Comparison of ENCODE assay signal across 20 cellular contexts in the genomic region with DNA sequence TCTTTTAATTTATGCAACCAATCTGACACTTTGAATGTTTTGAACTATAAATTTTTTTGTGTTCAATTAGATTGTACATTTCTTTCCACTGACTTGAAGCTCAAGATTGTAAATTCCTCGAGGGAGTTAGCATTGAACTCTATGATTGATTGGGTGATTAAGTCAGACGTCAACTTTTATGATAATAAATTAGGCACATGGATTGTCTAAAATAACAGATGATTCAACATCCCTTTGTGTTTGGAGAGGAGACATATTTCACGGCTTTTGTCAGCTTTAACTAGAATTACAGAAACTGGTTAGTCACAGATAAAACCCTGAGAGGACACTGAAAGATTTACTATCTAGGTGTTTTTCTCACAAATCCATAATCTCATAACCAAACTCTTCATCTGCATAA. TPM values are rescaled to one million over a fixed set of nuclear protein-coding genes. Genes with fewer than 3 reads are reported as not detected.
A peak's percentile ranks its signal among the peaks of the same experiment; 100 is the strongest.
DNase-seq lines count a peak whose midpoint lies in the region; ATAC-seq and TF ChIP-seq lines count a peak whose summit lies in the region.
"Had no signal": no experiment of that assay in that cellular context is flagged by ENCODE, and none has a peak within 500 bp of the region (broad histone marks: within the 10 kb centered on the region; RNA-seq: fewer than 3 reads in every experiment).

No MANE protein-coding gene starts in this region.

- TF ChIP-seq CTCF in AG09309 (IDR thresholded peaks at IDR 0.05; ENCODE audit: control insufficient read depth, insufficient read depth, low read depth, low read length, missing control alignments) (no peak), HFFc6 (IDR thresholded peaks at IDR 0.05) (no peak), astrocyte of the spinal cord (IDR thresholded peaks at IDR 0.05; ENCODE audit: low read depth, low read length) (no peak)
- TF ChIP-seq CTCF in CD8-positive, alpha-beta T cell (IDR thresholded peaks at IDR 0.05) = no peak

- no peak overlapping the region for H3K27ac Mint-ChIP-seq in HFFc6
- H3K27ac Mint-ChIP-seq in CD8-positive, alpha-beta T cell = no peak overlapping the region
- H3K27ac Mint-ChIP-seq: activated B cell treated with CpG ODN at 0.5 μM for 24 hours; activated CD8-positive, alpha-beta memory T cell treated with anti-CD3 and anti-CD28 coated beads, Interleukin-2, amount 10 ng/mL, durations not matched to agents 7 days and 5 days; nephron had no signal

- in situ Hi-C loops in astrocyte of the spinal cord (cut with HindIII; ENCODE audit: low sequenced_read_pairs) = no loop called here

- POLR2A ChIA-PET in CD8-positive, alpha-beta T cell (lab: Charles Lee) = no interaction called here

- no peak overlapping the region for H3K27ac ChIP-seq in CD8-positive, alpha-beta T cell (ENCODE audit: low read depth, low read length)
- H3K27ac ChIP-seq: vagina had no signal

- intact Hi-C loops in CD8-positive, alpha-beta T cell (cut with DNase I, micrococcal nuclease) = no loop called here

- no peaks in the 10 kb centered on the region for H3K27me3 ChIP-seq in CD8-positive, alpha-beta T cell (ENCODE audit: insufficient read depth, low read length)
- H3K27me3 ChIP-seq: vagina had no signal

- H3K9me3 ChIP-seq in CD8-positive, alpha-beta T cell (ENCODE audit: low read length) = no peaks in the 10 kb centered on the region
- H3K9me3 ChIP-seq: vagina had no signal

- H3K9me3 Mint-ChIP-seq in HFFc6 = no peaks in the 10 kb centered on the region
- H3K9me3 Mint-ChIP-seq in CD8-positive, alpha-beta T cell = no peaks in the 10 kb centered on the region
- H3K9me3 Mint-ChIP-seq: activated B cell treated with CpG ODN at 0.5 μM for 24 hours, nephron had no signal

- H3K36me3 Mint-ChIP-seq in HFFc6 (ENCODE audit: low read depth) = no peaks in the 10 kb centered on the region
- no peaks in the 10 kb centered on the region for H3K36me3 Mint-ChIP-seq in CD8-positive, alpha-beta T cell
- H3K36me3 Mint-ChIP-seq: activated CD8-positive, alpha-beta memory T cell treated with anti-CD3 and anti-CD28 coated beads, Interleukin-2, amount 10 ng/mL, durations not matched to agents 7 days and 5 days had no signal

- CTCF ChIA-PET in CD8-positive, alpha-beta T cell (lab: Charles Lee) = no interaction called here

- H3K4me3 Mint-ChIP-seq in HFFc6 = no peak overlapping the region
- H3K4me3 Mint-ChIP-seq in CD8-positive, alpha-beta T cell = no peak overlapping the region
- H3K4me3 Mint-ChIP-seq: activated B cell treated with CpG ODN at 0.5 μM for 24 hours; activated CD8-positive, alpha-beta memory T cell treated with anti-CD3 and anti-CD28 coated beads, Interleukin-2, amount 10 ng/mL, durations not matched to agents 7 days and 5 days; nephron had no signal

- no peak overlapping the region for H3K4me3 ChIP-seq in AG09309 (ENCODE audit: control insufficient read depth, low read depth, low read length)
- no peak overlapping the region for H3K4me3 ChIP-seq in astrocyte of the spinal cord (ENCODE audit: low read depth, low read length)
- no peak overlapping the region for H3K4me3 ChIP-seq in CD8-positive, alpha-beta T cell (ENCODE audit: low read depth, low read length)
- H3K4me3 ChIP-seq: vagina had no signal

- H3K27me3 Mint-ChIP-seq in HFFc6 (ENCODE audit: insufficient read depth) = peaks cover 2% of the 10 kb centered on the region; the same call in 1 of the 2 replicates
- H3K27me3 Mint-ChIP-seq in CD8-positive, alpha-beta T cell (ENCODE audit: low read depth) = peaks cover 2% of the 10 kb centered on the region
- H3K27me3 Mint-ChIP-seq: activated CD8-positive, alpha-beta memory T cell treated with anti-CD3 and anti-CD28 coated beads, Interleukin-2, amount 10 ng/mL, durations not matched to agents 7 days and 5 days had no signal

- H3K36me3 ChIP-seq in CD8-positive, alpha-beta T cell (ENCODE audit: insufficient read depth, low read length) = no peaks in the 10 kb centered on the region

- no peaks in the 10 kb centered on the region for H3K4me1 Mint-ChIP-seq in HFFc6 (ENCODE audit: low read depth)
- no peaks in the 10 kb centered on the region for H3K4me1 Mint-ChIP-seq in CD8-positive, alpha-beta T cell (ENCODE audit: low read depth)
- H3K4me1 Mint-ChIP-seq: activated B cell treated with CpG ODN at 0.5 μM for 24 hours; activated CD8-positive, alpha-beta memory T cell treated with anti-CD3 and anti-CD28 coated beads, Interleukin-2, amount 10 ng/mL, durations not matched to agents 7 days and 5 days; nephron had no signal

- H3K4me1 ChIP-seq in CD8-positive, alpha-beta T cell (ENCODE audit: insufficient read depth, low read length) = no peaks in the 10 kb centered on the region
- H3K4me1 ChIP-seq: vagina had no signal

- DNase-seq in AG09309 (ENCODE audit: low read depth) (peak; percentile 31), HFFc6 (peak; percentile 71), astrocyte of the spinal cord (ENCODE audit: low read depth, low spot score) (peak; percentile 15), kidney glomerular epithelial cell (lab: John Stamatoyannopoulos, UW) (peak; percentile 90), GM19240 (ENCODE audit: insufficient read length, low spot score) (no peak)
- DNase-seq in activated CD4-positive, alpha-beta T cell treated with anti-CD3 and anti-CD28 coated beads, Interleukin-2, amount 50 U/mL, for 48 hours = no peak
- DNase-seq in CD8-positive, alpha-beta T cell = no peak
- DNase-seq: activated B cell treated with CpG ODN at 0.5 μM for 24 hours; activated CD8-positive, alpha-beta memory T cell treated with anti-CD3 and anti-CD28 coated beads, Interleukin-2, amount 10 ng/mL, durations not matched to agents 7 days and 5 days; activated effector memory CD4-positive, alpha-beta T cell treated with Interleukin-2 at 50 U/mL for 16 hours; AML-193; anterior cingulate cortex; NCI-H1048; T-helper 1 cell had no signal

- ATAC-seq in HG02763 (IDR thresholded peaks at IDR 0.05; ENCODE audit: unreplicated experiment) = no peak
- no peak for ATAC-seq in CD8-positive, alpha-beta T cell
- ATAC-seq: activated CD8-positive, alpha-beta memory T cell treated with anti-CD3 and anti-CD28 coated beads, Interleukin-2, amount 10 ng/mL, durations not matched to agents 7 days and 5 days had no signal

RNA-seq across cellular contexts. Expression of a gene that starts 32.7 kb away (rescaled TPM):
- total RNA-seq in HFFc6 (2021; fragmentation: NEBNext Ultra II Directional; extraction: Animal tissue kit (Norgen Biotek cat#: 25700)) = not detected
- total RNA-seq in CD8-positive, alpha-beta T cell = not detected
- total RNA-seq: activated B cell treated with CpG ODN at 0.5 μM for 24 hours; activated CD8-positive, alpha-beta memory T cell treated with anti-CD3 and anti-CD28 coated beads, Interleukin-2, amount 10 ng/mL, durations not matched to agents 7 days and 5 days; mesenteric fat pad; pulmonary artery endothelial cell; RPMI7951; vagina had no signal

Comparison
In these comparisons a context has a peak if more than half of its experiments do, and no peak if none do; other contexts are left out.
1. DNase-seq: peak in AG09309 (single experiment), HFFc6 (single experiment), astrocyte of the spinal cord (single experiment) and kidney glomerular epithelial cell (single experiment); none in activated CD4-positive, alpha-beta T cell treated with anti-CD3 and anti-CD28 coated beads, Interleukin-2, amount 50 U/mL, for 48 hours (0 of 2), CD8-positive, alpha-beta T cell (0 of 7) and GM19240 (single experiment).